2 cellular contexts compared by ENCODE assay signal in genomic region chr4:968221-968620, GRCh38.
TF ChIP-seq lines count a peak whose summit lies in the region.

No MANE protein-coding gene starts in this region.

TF ChIP-seq in HEK293, 187 proteins besides CTCF, POLR2A, EP300 and RAD21:
- TF ChIP-seq ZNF664 (tag by site-specific recombination; IDR thresholded peaks at IDR 0.05) (no peak), KLF1 (tag by site-specific recombination; IDR thresholded peaks at IDR 0.05) (peak; percentile 32; the same call in 1 of the 2 replicates)

TF ChIP-seq in GM12878, 131 proteins besides CTCF, POLR2A, EP300 and RAD21:
- TF ChIP-seq BHLHE40 (IDR thresholded peaks at IDR 0.05; ENCODE audit: borderline replicate concordance in 1 of 2, low read depth in 2 of 2, low read length in 1 of 2) (0 out of 4 replicates have a peak, but pooled peaks of 1 of the 2 experiments have one; percentile 16), ZBTB4 (CRISPR knock-in tag; IDR thresholded peaks at IDR 0.05) (no peak)
